ENCODE assay signal across 28 cellular contexts in the genomic region with DNA sequence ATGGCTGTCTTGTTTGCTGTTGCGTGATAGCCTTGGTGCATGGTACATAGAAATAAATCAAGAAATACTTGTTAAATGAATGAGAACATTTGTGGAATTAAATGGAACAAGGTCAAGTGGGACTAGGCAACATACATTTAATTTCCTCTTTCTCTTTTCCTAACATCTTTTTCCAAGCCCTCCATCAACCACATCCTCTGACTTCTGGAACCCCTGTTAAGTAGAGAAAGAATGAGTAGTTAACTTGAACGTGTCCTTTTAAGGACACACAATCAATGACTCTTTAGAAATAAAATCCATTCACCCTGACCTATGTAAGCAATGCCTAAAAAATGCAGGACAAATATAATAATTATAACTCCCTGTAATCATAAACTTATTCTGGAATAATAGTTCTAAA. TPM values are rescaled to one million over a fixed set of nuclear protein-coding genes. Genes with fewer than 3 reads are reported as not detected.
"Had no signal": no experiment of that assay in that cellular context is flagged by ENCODE, and none has a peak within 500 bp of the region (broad histone marks: within the 10 kb centered on the region; RNA-seq: fewer than 3 reads in every experiment).

No MANE protein-coding gene starts in this region.

- H3K27ac Mint-ChIP-seq: dendritic cell treated with granulocyte-macrophage colony-stimulating factor and Interleukin-4, amounts not matched to agents 40 ng/mL and 50 ng/mL, for 4 days; effector memory CD8-positive, alpha-beta T cell; naive thymus-derived CD8-positive, alpha-beta T cell; stimulated activated memory B cell treated with anti-CD40 and anti-IgM and Interleukin-4, amounts not matched to agents 10 μg/mL and 1 μg/mL and 100 μg/mL, for 72 hours had no signal

- H3K27me3 Mint-ChIP-seq: effector memory CD8-positive, alpha-beta T cell; stimulated activated memory B cell treated with anti-CD40 and anti-IgM and Interleukin-4, amounts not matched to agents 10 μg/mL and 1 μg/mL and 100 μg/mL, for 72 hours; stimulated activated naive CD8-positive, alpha-beta T cell treated with anti-CD3 and anti-CD28 coated beads, Interleukin-15, amount 100 ng/mL, for 72 hours had no signal

- H3K4me3 ChIP-seq: esophagus muscularis mucosa, gastrocnemius medialis, heart right ventricle, mucosa of descending colon, psoas muscle, right lobe of liver, spleen, testis, tibial nerve, upper lobe of right lung, vagina had no signal

- DNase-seq: effector memory CD8-positive, alpha-beta T cell; gastrocnemius medialis; heart right ventricle; kidney glomerular epithelial cell; mucosa of descending colon; naive thymus-derived CD8-positive, alpha-beta T cell; psoas muscle; retina; right lobe of liver; spleen; stimulated activated CD4-positive, alpha-beta T cell treated with anti-CD3 and anti-CD28 coated beads, Interleukin-15, amount 100 ng/mL, for 24 hours; stimulated activated CD4-positive, alpha-beta T cell treated with anti-CD3 and anti-CD28 coated beads, Interleukin-1b, Interleukin-23, amount 100 ng/mL, for 48 hours; stimulated activated CD4-positive, alpha-beta T cell treated with anti-CD3 and anti-CD28 coated beads, Interleukin-4, amount 100 ng/mL, for 24 hours; stimulated activated naive CD8-positive, alpha-beta T cell treated with anti-CD3 and anti-CD28 coated beads, Interleukin-15, amount 100 ng/mL, for 72 hours; testis; upper lobe of right lung had no signal

- H3K36me3 Mint-ChIP-seq: naive thymus-derived CD8-positive, alpha-beta T cell had no signal

- ATAC-seq: effector memory CD8-positive, alpha-beta T cell; gastrocnemius medialis; heart right ventricle; mucosa of descending colon; naive thymus-derived CD8-positive, alpha-beta T cell; psoas muscle; right lobe of liver; stimulated activated memory B cell treated with anti-CD40 and anti-IgM and Interleukin-4, amounts not matched to agents 10 μg/mL and 1 μg/mL and 100 μg/mL, for 72 hours; stimulated activated naive CD8-positive, alpha-beta T cell treated with anti-CD3 and anti-CD28 coated beads, Interleukin-15, amount 100 ng/mL, for 72 hours; upper lobe of right lung had no signal

- H3K9me3 Mint-ChIP-seq: dendritic cell treated with granulocyte-macrophage colony-stimulating factor and Interleukin-4, amounts not matched to agents 40 ng/mL and 50 ng/mL, for 4 days; effector memory CD8-positive, alpha-beta T cell; naive thymus-derived CD8-positive, alpha-beta T cell; stimulated activated memory B cell treated with anti-CD40 and anti-IgM and Interleukin-4, amounts not matched to agents 10 μg/mL and 1 μg/mL and 100 μg/mL, for 72 hours; stimulated activated naive CD8-positive, alpha-beta T cell treated with anti-CD3 and anti-CD28 coated beads, Interleukin-15, amount 100 ng/mL, for 72 hours had no signal

- H3K27ac ChIP-seq: epithelial cell of prostate, esophagus muscularis mucosa, gastrocnemius medialis, heart right ventricle, psoas muscle, right lobe of liver, spleen, testis, tibial nerve, upper lobe of right lung, vagina had no signal

- H3K27me3 ChIP-seq: esophagus muscularis mucosa, gastrocnemius medialis, heart right ventricle, right lobe of liver, spleen, testis, tibial nerve, upper lobe of right lung, vagina had no signal

- H3K4me3 Mint-ChIP-seq: dendritic cell treated with granulocyte-macrophage colony-stimulating factor and Interleukin-4, amounts not matched to agents 40 ng/mL and 50 ng/mL, for 4 days; effector memory CD8-positive, alpha-beta T cell; naive thymus-derived CD8-positive, alpha-beta T cell; stimulated activated memory B cell treated with anti-CD40 and anti-IgM and Interleukin-4, amounts not matched to agents 10 μg/mL and 1 μg/mL and 100 μg/mL, for 72 hours; stimulated activated naive CD8-positive, alpha-beta T cell treated with anti-CD3 and anti-CD28 coated beads, Interleukin-15, amount 100 ng/mL, for 72 hours had no signal

- H3K9me3 ChIP-seq: esophagus muscularis mucosa, gastrocnemius medialis, heart right ventricle, mucosa of descending colon, psoas muscle, right lobe of liver, spleen, testis, tibial nerve, upper lobe of right lung, vagina had no signal

- H3K4me1 ChIP-seq: testis, vagina had no signal

- H3K36me3 ChIP-seq: esophagus muscularis mucosa, gastrocnemius medialis, heart right ventricle, right lobe of liver, spleen, tibial nerve, upper lobe of right lung, vagina had no signal

RNA-seq across cellular contexts. Expression of gene C5orf52, which starts 42.7 kb away (rescaled TPM):
- total RNA-seq: esophagus muscularis mucosa; fibroblast of villous mesenchyme; gastrocnemius medialis; heart right ventricle; liver; lung microvascular endothelial cell; naive thymus-derived CD8-positive, alpha-beta T cell; omental fat pad; psoas muscle; right lobe of liver; skeletal muscle tissue; spleen; subcutaneous adipose tissue; tibial nerve; upper lobe of right lung; vagina had no signal
- polyA plus RNA-seq: heart right ventricle; liver; naive thymus-derived CD8-positive, alpha-beta T cell; psoas muscle; spleen had no signal
